ENCODE assay signal across 28 cellular contexts in the genomic region with DNA sequence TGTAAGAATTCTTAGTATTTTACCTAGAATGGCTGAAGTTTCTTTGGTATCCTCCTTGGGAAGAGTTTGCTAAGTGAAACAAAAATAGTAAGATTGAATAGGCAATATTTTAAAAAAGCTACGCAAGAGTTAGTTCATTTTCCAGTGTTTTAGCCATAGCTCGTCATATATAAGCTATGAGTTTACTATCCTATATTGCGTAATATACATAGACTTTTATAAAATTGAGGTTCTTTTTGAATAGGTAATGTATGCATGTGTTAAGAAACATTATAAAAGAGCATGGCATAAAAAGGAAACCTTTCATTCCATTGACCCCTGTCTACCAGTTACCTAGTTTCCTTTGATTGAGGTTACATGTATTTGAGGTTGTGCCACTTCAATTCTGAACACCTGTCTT.
"Had no signal": no experiment of that assay in that cellular context is flagged by ENCODE, and none has a peak within 500 bp of the region (broad histone marks: within the 10 kb centered on the region; RNA-seq: fewer than 3 reads in every experiment).

No MANE protein-coding gene starts in this region.

- H3K36me3 ChIP-seq: brain microvascular endothelial cell, colonic mucosa, esophagus muscularis mucosa, gastrocnemius medialis, heart left ventricle, WERI-Rb-1 had no signal

- H3K9me3 ChIP-seq: colonic mucosa, esophagus muscularis mucosa, gastrocnemius medialis, heart left ventricle had no signal

- H3K27ac ChIP-seq: brain microvascular endothelial cell, colonic mucosa, esophagus muscularis mucosa, foreskin keratinocyte, gastrocnemius medialis, heart left ventricle, WERI-Rb-1 had no signal

- H3K27me3 ChIP-seq: brain microvascular endothelial cell, colonic mucosa, esophagus muscularis mucosa, foreskin keratinocyte, gastrocnemius medialis had no signal

- DNase-seq: activated B cell treated with CpG ODN at 0.5 μM for 24 hours; activated CD4-positive, alpha-beta T cell treated with anti-CD3 and anti-CD28 coated beads for 48 hours; activated CD4-positive, alpha-beta T cell treated with anti-CD3 and anti-CD28 coated beads, Interleukin-2, amount 50 U/mL, for 1 hour; activated CD4-positive, alpha-beta T cell treated with anti-CD3 and anti-CD28 coated beads, Interleukin-2, amount 50 U/mL, for 48 hours; activated CD8-positive, alpha-beta memory T cell treated with anti-CD3 and anti-CD28 coated beads for 24 hours; activated CD8-positive, alpha-beta T cell treated with anti-CD3 and anti-CD28 coated beads for 36 hours; activated effector memory CD4-positive, alpha-beta T cell treated with Interleukin-2 at 50 U/mL for 16 hours; activated gamma-delta T cell treated with Interleukin-2 at 50 U/mL for 16 hours; activated naive CD4-positive, alpha-beta T cell treated with anti-CD3 and anti-CD28 coated beads, Interleukin-2, amount 50 U/mL, for 16 hours; activated naive CD4-positive, alpha-beta T cell treated with Interleukin-2 at 50 U/mL for 16 hours; activated T-cell treated with anti-CD3 and anti-CD28 coated beads, Interleukin-2, amount 50 U/mL, for 4 hours; amniotic stem cell; anterior cingulate cortex; brain microvascular endothelial cell; caudate nucleus; colonic mucosa; effector memory CD8-positive, alpha-beta T cell; erythroblast; foreskin keratinocyte; gastrocnemius medialis; glutamatergic neuron; heart left ventricle; hypothalamus; T1000; WERI-Rb-1 had no signal

- ATAC-seq: activated CD4-positive, CD25-positive, alpha-beta regulatory T cell treated with anti-CD3 and anti-CD28 coated beads, Interleukin-2, amount 50 U/mL, for 24 hours; activated CD8-positive, alpha-beta T cell treated with anti-CD3 and anti-CD28 coated beads for 36 hours; activated T-cell treated with anti-CD3 and anti-CD28 coated beads, Interleukin-2, amount 50 U/mL, for 4 hours; activated T-helper 17 cell treated with anti-CD3 and anti-CD28 coated beads, Interleukin-2, amount 50 U/mL, for 72 hours; effector memory CD8-positive, alpha-beta T cell; foreskin keratinocyte; gastrocnemius medialis; heart left ventricle had no signal

- H3K4me3 ChIP-seq: colonic mucosa, esophagus muscularis mucosa, gastrocnemius medialis, heart left ventricle had no signal

- H3K4me1 ChIP-seq: colonic mucosa, esophagus muscularis mucosa, foreskin keratinocyte, gastrocnemius medialis, heart left ventricle had no signal
